17 cellular contexts compared by ENCODE assay signal in the genomic region with DNA sequence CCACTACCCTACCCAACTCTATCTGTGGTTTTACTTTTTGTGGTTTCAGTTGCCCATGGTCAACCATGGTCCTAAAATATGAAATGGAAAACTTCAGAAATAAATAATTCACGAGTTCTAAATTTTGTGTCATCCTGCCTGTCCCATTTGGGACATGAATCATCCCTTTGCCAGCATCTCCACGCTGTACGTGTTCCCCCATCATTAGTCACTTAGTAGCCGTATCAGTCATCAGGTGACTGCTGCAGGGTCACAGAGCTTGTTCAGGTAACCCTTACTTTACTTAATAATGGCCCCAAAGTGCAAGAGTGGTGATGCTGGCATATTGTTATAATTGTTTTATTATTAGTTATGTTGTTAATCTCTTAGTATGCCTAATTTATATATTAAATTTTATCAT.
A peak's percentile ranks its signal among the peaks of the same experiment; 100 is the strongest.
DNase-seq lines count a peak whose midpoint lies in the region; ATAC-seq lines count a peak whose summit lies in the region.
"Had no signal": no experiment of that assay in that cellular context is flagged by ENCODE, and none has a peak within 500 bp of the region (broad histone marks: within the 10 kb centered on the region; RNA-seq: fewer than 3 reads in every experiment).

No MANE protein-coding gene starts in this region.

- peak in 1 of 2 donors; percentile 15 for DNase-seq in activated T-cell treated with anti-CD3 and anti-CD28 coated beads, Interleukin-2, amount 50 U/mL, for 72 hours
- DNase-seq in activated T-cell treated with anti-CD3 and anti-CD28 coated beads, Interleukin-2, amount 50 U/mL, for 24 hours: no peak
- peak; percentile 38 for DNase-seq in NCI-H69 (lab: John Stamatoyannopoulos, UW)
- DNase-seq in stimulated activated effector memory CD8-positive, alpha-beta T cell treated with anti-CD3 and anti-CD28 coated beads, Interleukin-12 subunit alpha, Interleukin-12 subunit beta, amount 100 ng/mL, for 72 hours (ENCODE audit: low spot score in 2 of 2): no peak
- DNase-seq in UCSD-AML1 (lab: John Stamatoyannopoulos, UW; ENCODE audit: unreplicated experiment): no peak
- DNase-seq in GF-D8 (lab: John Stamatoyannopoulos, UW): no peak
- DNase-seq: ACHN, AML-193, KG1, NCI-H1092, NCI-H146, NCI-H2081 treated with DMSO at 0.1 percent for 48 hours, NCI-H2227 treated with DMSO at 0.1 percent for 48 hours, Peyer's patch, SHP77 had no signal

- H3K9me3 Mint-ChIP-seq in activated T-cell treated with anti-CD3 and anti-CD28 coated beads, Interleukin-2, amount 50 U/mL, for 72 hours: no peaks in the 10 kb centered on the region
- no peaks in the 10 kb centered on the region for H3K9me3 Mint-ChIP-seq in activated T-cell treated with anti-CD3 and anti-CD28 coated beads, Interleukin-2, amount 50 U/mL, for 24 hours
- no peaks in the 10 kb centered on the region for H3K9me3 Mint-ChIP-seq in activated T-helper 17 cell treated with anti-CD3 and anti-CD28 coated beads, Interleukin-2, amount 50 U/mL, for 72 hours
- H3K9me3 Mint-ChIP-seq in stimulated activated effector memory CD8-positive, alpha-beta T cell treated with anti-CD3 and anti-CD28 coated beads, Interleukin-12 subunit alpha, Interleukin-12 subunit beta, amount 100 ng/mL, for 72 hours: no peaks in the 10 kb centered on the region
- H3K9me3 Mint-ChIP-seq: CD14-positive monocyte had no signal

- no peak overlapping the region for H3K27ac Mint-ChIP-seq in activated T-cell treated with anti-CD3 and anti-CD28 coated beads, Interleukin-2, amount 50 U/mL, for 72 hours
- no peak overlapping the region for H3K27ac Mint-ChIP-seq in activated T-cell treated with anti-CD3 and anti-CD28 coated beads, Interleukin-2, amount 50 U/mL, for 24 hours
- H3K27ac Mint-ChIP-seq in activated T-helper 17 cell treated with anti-CD3 and anti-CD28 coated beads, Interleukin-2, amount 50 U/mL, for 72 hours: peak overlapping the region; percentile 82
- H3K27ac Mint-ChIP-seq in stimulated activated effector memory CD8-positive, alpha-beta T cell treated with anti-CD3 and anti-CD28 coated beads, Interleukin-12 subunit alpha, Interleukin-12 subunit beta, amount 100 ng/mL, for 72 hours: no peak overlapping the region

- ATAC-seq in activated T-cell treated with anti-CD3 and anti-CD28 coated beads, Interleukin-2, amount 50 U/mL, for 72 hours (replicated peaks in 1 of 2): peak; percentile 80 to 87
- ATAC-seq in activated T-helper 17 cell treated with anti-CD3 and anti-CD28 coated beads, Interleukin-2, amount 50 U/mL, for 72 hours (replicated peaks): peak; percentile 99
- peak; percentile 96 for ATAC-seq in stimulated activated effector memory CD8-positive, alpha-beta T cell treated with anti-CD3 and anti-CD28 coated beads, Interleukin-12 subunit alpha, Interleukin-12 subunit beta, amount 100 ng/mL, for 72 hours

- peaks cover 4% of the 10 kb centered on the region for H3K4me1 Mint-ChIP-seq in activated T-cell treated with anti-CD3 and anti-CD28 coated beads, Interleukin-2, amount 50 U/mL, for 72 hours (ENCODE audit: low read depth)
- peaks cover 4% of the 10 kb centered on the region for H3K4me1 Mint-ChIP-seq in activated T-cell treated with anti-CD3 and anti-CD28 coated beads, Interleukin-2, amount 50 U/mL, for 24 hours (ENCODE audit: low read depth)
- peaks cover 4% of the 10 kb centered on the region for H3K4me1 Mint-ChIP-seq in activated T-helper 17 cell treated with anti-CD3 and anti-CD28 coated beads, Interleukin-2, amount 50 U/mL, for 72 hours
- H3K4me1 Mint-ChIP-seq in stimulated activated effector memory CD8-positive, alpha-beta T cell treated with anti-CD3 and anti-CD28 coated beads, Interleukin-12 subunit alpha, Interleukin-12 subunit beta, amount 100 ng/mL, for 72 hours: peaks cover 5% of the 10 kb centered on the region
- H3K4me1 Mint-ChIP-seq: CD14-positive monocyte had no signal

- peaks cover 3 to 4% of the 10 kb centered on the region in 2 donors for H3K36me3 Mint-ChIP-seq in activated T-cell treated with anti-CD3 and anti-CD28 coated beads, Interleukin-2, amount 50 U/mL, for 72 hours (ENCODE audit: insufficient read depth in 2 of 2)
- peaks cover 80% of the 10 kb centered on the region for H3K36me3 Mint-ChIP-seq in activated T-cell treated with anti-CD3 and anti-CD28 coated beads, Interleukin-2, amount 50 U/mL, for 24 hours (ENCODE audit: low read depth)
- H3K36me3 Mint-ChIP-seq in activated T-helper 17 cell treated with anti-CD3 and anti-CD28 coated beads, Interleukin-2, amount 50 U/mL, for 72 hours (ENCODE audit: low read depth): peaks cover 83% of the 10 kb centered on the region
- peaks cover 68% of the 10 kb centered on the region for H3K36me3 Mint-ChIP-seq in stimulated activated effector memory CD8-positive, alpha-beta T cell treated with anti-CD3 and anti-CD28 coated beads, Interleukin-12 subunit alpha, Interleukin-12 subunit beta, amount 100 ng/mL, for 72 hours

- no peak overlapping the region for H3K4me3 Mint-ChIP-seq in activated T-cell treated with anti-CD3 and anti-CD28 coated beads, Interleukin-2, amount 50 U/mL, for 72 hours
- H3K4me3 Mint-ChIP-seq in activated T-cell treated with anti-CD3 and anti-CD28 coated beads, Interleukin-2, amount 50 U/mL, for 24 hours: no peak overlapping the region
- no peak overlapping the region for H3K4me3 Mint-ChIP-seq in activated T-helper 17 cell treated with anti-CD3 and anti-CD28 coated beads, Interleukin-2, amount 50 U/mL, for 72 hours
- no peak overlapping the region for H3K4me3 Mint-ChIP-seq in stimulated activated effector memory CD8-positive, alpha-beta T cell treated with anti-CD3 and anti-CD28 coated beads, Interleukin-12 subunit alpha, Interleukin-12 subunit beta, amount 100 ng/mL, for 72 hours
- H3K4me3 Mint-ChIP-seq: CD14-positive monocyte had no signal

- no peaks in the 10 kb centered on the region for H3K27me3 Mint-ChIP-seq in activated T-cell treated with anti-CD3 and anti-CD28 coated beads, Interleukin-2, amount 50 U/mL, for 72 hours (ENCODE audit: low read depth)
- no peaks in the 10 kb centered on the region for H3K27me3 Mint-ChIP-seq in activated T-cell treated with anti-CD3 and anti-CD28 coated beads, Interleukin-2, amount 50 U/mL, for 24 hours
- H3K27me3 Mint-ChIP-seq in activated T-helper 17 cell treated with anti-CD3 and anti-CD28 coated beads, Interleukin-2, amount 50 U/mL, for 72 hours: no peaks in the 10 kb centered on the region
